In the genomic region with DNA sequence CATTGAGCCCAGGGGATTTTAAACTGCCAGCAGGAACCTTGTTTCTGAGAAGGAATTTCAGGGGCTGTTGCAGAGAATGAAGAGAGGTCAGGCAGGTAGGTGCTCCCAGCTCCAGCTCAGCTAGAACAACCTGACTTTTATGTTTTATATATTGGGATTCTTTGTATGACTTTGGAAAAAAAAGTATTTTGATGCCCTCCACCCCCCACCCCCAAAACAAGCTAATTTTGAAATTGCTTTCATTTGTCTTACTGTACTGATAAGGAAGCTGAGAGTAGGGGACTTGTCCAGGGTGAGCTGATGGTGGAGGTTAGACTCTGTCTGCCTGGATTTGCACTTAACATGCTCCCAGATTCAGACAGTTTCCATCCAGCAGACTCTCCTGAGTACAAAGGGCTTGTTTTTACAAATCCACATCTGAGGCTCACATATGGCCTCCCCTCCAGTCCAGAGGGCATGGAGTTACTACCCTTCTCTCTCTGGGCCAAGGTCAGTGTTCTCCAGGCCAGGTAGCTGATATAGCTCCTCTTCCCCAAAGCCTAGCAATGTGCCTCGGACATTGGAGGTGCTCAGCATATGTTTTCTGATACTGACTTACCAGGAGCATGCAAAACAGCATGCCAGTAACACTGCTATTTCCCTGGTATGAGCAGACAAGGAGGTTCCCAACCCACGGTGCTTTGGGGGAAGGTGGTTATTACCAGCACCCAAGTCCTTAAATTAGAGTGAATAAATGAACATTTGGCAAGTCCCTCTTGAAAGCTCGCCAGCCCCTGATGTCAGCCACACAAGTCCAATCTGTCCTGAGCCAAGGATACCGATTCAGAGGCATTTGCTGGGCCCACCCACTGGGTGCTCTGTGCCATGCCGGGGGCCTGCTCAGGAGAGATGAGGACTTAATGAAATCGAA, we compare ENCODE assay signal across 1 cellular context.
TF ChIP-seq lines count a peak whose summit lies in the region.

No MANE protein-coding gene starts in this region.

TF ChIP-seq in HepG2, 621 proteins besides CTCF, POLR2A, EP300 and RAD21 (continued from another document and continues in another):
- TF ChIP-seq, protein P1, sequence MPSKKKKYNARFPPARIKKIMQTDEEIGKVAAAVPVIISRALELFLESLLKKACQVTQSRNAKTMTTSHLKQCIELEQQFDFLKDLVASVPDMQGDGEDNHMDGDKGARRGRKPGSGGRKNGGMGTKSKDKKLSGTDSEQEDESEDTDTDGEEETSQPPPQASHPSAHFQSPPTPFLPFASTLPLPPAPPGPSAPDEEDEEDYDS (CRISPR knock-in tag; IDR thresholded peaks at IDR 0.05) = peak; percentile 63
- peak; percentile 26; the same call in 1 of the 2 replicates for TF ChIP-seq ZNF598 (CRISPR knock-in tag; IDR thresholded peaks at IDR 0.05; ENCODE audit: borderline replicate concordance)
- TF ChIP-seq WIZ (CRISPR knock-in tag; IDR thresholded peaks at IDR 0.05) = peak; percentile 88
- peak; percentile 54; the same call in 1 of the 2 replicates for TF ChIP-seq FOXC1 (CRISPR knock-in tag; IDR thresholded peaks at IDR 0.05; ENCODE audit: borderline replicate concordance)
- TF ChIP-seq ZSCAN21 (CRISPR knock-in tag; IDR thresholded peaks at IDR 0.05; ENCODE audit: borderline replicate concordance) = peak; percentile 54; the same call in 1 of the 2 replicates
- TF ChIP-seq HOXA3 (CRISPR knock-in tag; IDR thresholded peaks at IDR 0.05) = peak; percentile 87; the same call in 1 of the 2 replicates
- TF ChIP-seq, protein P2, sequence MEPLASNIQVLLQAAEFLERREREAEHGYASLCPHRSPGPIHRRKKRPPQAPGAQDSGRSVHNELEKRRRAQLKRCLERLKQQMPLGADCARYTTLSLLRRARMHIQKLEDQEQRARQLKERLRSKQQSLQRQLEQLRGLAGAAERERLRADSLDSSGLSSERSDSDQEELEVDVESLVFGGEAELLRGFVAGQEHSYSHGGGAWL (CRISPR knock-in tag; IDR thresholded peaks at IDR 0.05) = no peak
- TF ChIP-seq, protein P3, sequence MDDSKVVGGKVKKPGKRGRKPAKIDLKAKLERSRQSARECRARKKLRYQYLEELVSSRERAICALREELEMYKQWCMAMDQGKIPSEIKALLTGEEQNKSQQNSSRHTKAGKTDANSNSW (CRISPR knock-in tag; IDR thresholded peaks at IDR 0.05; ENCODE audit: borderline replicate concordance) = no peak
- TF ChIP-seq SMAD1 (CRISPR knock-in tag; IDR thresholded peaks at IDR 0.05; ENCODE audit: borderline replicate concordance, low read depth) = 0 out of 2 replicates have a peak, but pooled peaks have one; percentile 77
- TF ChIP-seq RORA (CRISPR knock-in tag; IDR thresholded peaks at IDR 0.05) = peak; percentile 93; the same call in 1 of the 2 replicates
- TF ChIP-seq, protein P4, sequence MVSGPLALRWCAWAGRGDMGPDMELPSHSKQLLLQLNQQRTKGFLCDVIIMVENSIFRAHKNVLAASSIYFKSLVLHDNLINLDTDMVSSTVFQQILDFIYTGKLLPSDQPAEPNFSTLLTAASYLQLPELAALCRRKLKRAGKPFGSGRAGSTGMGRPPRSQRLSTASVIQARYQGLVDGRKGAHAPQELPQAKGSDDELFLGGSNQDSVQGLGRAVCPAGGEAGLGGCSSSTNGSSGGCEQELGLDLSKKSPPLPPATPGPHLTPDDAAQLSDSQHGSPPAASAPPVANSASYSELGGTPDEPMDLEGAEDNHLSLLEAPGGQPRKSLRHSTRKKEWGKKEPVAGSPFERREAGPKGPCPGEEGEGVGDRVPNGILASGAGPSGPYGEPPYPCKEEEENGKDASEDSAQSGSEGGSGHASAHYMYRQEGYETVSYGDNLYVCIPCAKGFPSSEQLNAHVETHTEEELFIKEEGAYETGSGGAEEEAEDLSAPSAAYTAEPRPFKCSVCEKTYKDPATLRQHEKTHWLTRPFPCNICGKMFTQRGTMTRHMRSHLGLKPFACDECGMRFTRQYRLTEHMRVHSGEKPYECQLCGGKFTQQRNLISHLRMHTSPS (CRISPR knock-in tag; IDR thresholded peaks at IDR 0.05; ENCODE audit: low read depth) = peak; percentile 68; the same call in 1 of the 2 replicates
- TF ChIP-seq SETDB1 (CRISPR knock-in tag; IDR thresholded peaks at IDR 0.05; ENCODE audit: borderline replicate concordance) = no peak
- TF ChIP-seq DMAP1 (CRISPR knock-in tag; IDR thresholded peaks at IDR 0.05) = peak; percentile 60; the same call in 1 of the 2 replicates
- TF ChIP-seq GATAD2A (CRISPR knock-in tag; IDR thresholded peaks at IDR 0.05) = peak; percentile 81
- TF ChIP-seq, protein P5, sequence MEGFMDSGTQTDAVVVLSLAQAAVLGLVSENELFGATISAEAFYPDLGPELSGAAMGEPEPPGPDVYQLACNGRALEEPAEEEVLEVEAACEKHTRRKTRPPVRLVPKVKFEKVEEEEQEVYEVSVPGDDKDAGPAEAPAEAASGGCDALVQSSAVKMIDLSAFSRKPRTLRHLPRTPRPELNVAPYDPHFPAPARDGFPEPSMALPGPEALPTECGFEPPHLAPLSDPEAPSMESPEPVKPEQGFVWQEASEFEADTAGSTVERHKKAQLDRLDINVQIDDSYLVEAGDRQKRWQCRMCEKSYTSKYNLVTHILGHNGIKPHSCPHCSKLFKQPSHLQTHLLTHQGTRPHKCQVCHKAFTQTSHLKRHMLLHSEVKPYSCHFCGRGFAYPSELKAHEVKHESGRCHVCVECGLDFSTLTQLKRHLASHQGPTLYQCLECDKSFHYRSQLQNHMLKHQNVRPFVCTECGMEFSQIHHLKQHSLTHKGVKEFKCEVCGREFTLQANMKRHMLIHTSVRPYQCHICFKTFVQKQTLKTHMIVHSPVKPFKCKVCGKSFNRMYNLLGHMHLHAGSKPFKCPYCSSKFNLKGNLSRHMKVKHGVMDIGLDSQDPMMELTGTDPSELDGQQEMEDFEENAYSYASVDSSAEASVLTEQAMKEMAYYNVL (CRISPR knock-in tag; IDR thresholded peaks at IDR 0.05; ENCODE audit: borderline replicate concordance) = peak; percentile 89
- peak; percentile 35; the same call in 1 of the 2 replicates for TF ChIP-seq GZF1 (CRISPR knock-in tag; IDR thresholded peaks at IDR 0.05)
- TF ChIP-seq ZNF788 (CRISPR knock-in tag; IDR thresholded peaks at IDR 0.05; ENCODE audit: borderline replicate concordance) = peak; percentile 78; the same call in 1 of the 2 replicates
- TF ChIP-seq PITX1 (CRISPR knock-in tag; IDR thresholded peaks at IDR 0.05) = peak; percentile 90
- TF ChIP-seq BCL6 (CRISPR knock-in tag; IDR thresholded peaks at IDR 0.05) = peak; percentile 53
- TF ChIP-seq KDM5A (IDR thresholded peaks at IDR 0.05; ENCODE audit: borderline replicate concordance, low read length) = no peak
- TF ChIP-seq CBX5 (CRISPR knock-in tag; IDR thresholded peaks at IDR 0.05; ENCODE audit: borderline replicate concordance) = peak; percentile 22; the same call in 1 of the 2 replicates
- TF ChIP-seq TAF1 (CRISPR knock-in tag; IDR thresholded peaks at IDR 0.05) = peak; percentile 49; the same call in 1 of the 2 replicates
- TF ChIP-seq, protein P6, sequence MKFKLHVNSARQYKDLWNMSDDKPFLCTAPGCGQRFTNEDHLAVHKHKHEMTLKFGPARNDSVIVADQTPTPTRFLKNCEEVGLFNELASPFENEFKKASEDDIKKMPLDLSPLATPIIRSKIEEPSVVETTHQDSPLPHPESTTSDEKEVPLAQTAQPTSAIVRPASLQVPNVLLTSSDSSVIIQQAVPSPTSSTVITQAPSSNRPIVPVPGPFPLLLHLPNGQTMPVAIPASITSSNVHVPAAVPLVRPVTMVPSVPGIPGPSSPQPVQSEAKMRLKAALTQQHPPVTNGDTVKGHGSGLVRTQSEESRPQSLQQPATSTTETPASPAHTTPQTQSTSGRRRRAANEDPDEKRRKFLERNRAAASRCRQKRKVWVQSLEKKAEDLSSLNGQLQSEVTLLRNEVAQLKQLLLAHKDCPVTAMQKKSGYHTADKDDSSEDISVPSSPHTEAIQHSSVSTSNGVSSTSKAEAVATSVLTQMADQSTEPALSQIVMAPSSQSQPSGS (CRISPR knock-in tag; IDR thresholded peaks at IDR 0.05) = no peak; the same call in 1 of the 2 replicates
- TF ChIP-seq ZNF292 (CRISPR knock-in tag; IDR thresholded peaks at IDR 0.05; ENCODE audit: borderline replicate concordance, low read depth) = peak; percentile 98
- TF ChIP-seq ZNF331 (CRISPR knock-in tag; IDR thresholded peaks at IDR 0.05) = peak; percentile 68; the same call in 1 of the 2 replicates
- TF ChIP-seq, protein P7, sequence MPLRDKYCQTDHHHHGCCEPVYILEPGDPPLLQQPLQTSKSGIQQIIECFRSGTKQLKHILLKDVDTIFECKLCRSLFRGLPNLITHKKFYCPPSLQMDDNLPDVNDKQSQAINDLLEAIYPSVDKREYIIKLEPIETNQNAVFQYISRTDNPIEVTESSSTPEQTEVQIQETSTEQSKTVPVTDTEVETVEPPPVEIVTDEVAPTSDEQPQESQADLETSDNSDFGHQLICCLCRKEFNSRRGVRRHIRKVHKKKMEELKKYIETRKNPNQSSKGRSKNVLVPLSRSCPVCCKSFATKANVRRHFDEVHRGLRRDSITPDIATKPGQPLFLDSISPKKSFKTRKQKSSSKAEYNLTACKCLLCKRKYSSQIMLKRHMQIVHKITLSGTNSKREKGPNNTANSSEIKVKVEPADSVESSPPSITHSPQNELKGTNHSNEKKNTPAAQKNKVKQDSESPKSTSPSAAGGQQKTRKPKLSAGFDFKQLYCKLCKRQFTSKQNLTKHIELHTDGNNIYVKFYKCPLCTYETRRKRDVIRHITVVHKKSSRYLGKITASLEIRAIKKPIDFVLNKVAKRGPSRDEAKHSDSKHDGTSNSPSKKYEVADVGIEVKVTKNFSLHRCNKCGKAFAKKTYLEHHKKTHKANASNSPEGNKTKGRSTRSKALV (CRISPR knock-in tag; IDR thresholded peaks at IDR 0.05) = no peak
- TF ChIP-seq ZBTB7B (CRISPR knock-in tag; IDR thresholded peaks at IDR 0.05) = peak; percentile 47; the same call in 1 of the 2 replicates
- TF ChIP-seq, protein P8, sequence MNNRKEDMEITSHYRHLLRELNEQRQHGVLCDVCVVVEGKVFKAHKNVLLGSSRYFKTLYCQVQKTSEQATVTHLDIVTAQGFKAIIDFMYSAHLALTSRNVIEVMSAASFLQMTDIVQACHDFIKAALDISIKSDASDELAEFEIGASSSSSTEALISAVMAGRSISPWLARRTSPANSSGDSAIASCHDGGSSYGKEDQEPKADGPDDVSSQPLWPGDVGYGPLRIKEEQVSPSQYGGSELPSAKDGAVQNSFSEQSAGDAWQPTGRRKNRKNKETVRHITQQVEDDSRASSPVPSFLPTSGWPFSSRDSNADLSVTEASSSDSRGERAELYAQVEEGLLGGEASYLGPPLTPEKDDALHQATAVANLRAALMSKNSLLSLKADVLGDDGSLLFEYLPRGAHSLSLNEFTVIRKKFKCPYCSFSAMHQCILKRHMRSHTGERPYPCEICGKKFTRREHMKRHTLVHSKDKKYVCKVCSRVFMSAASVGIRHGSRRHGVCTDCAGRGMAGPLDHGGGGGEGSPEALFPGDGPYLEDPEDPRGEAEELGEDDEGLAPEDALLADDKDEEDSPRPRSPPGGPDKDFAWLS (CRISPR knock-in tag; IDR thresholded peaks at IDR 0.05; ENCODE audit: borderline replicate concordance) = peak; percentile 83; the same call in 1 of the 2 replicates
- peak; percentile 11; the same call in 1 of the 2 replicates for TF ChIP-seq SMYD3 (CRISPR knock-in tag; IDR thresholded peaks at IDR 0.05)
- TF ChIP-seq ZNF296 (CRISPR knock-in tag; conservative IDR thresholded peaks at IDR 0.05) = 0 out of 2 replicates have a peak, but pooled peaks have one; percentile 57
- TF ChIP-seq ESRRA (CRISPR knock-in tag; IDR thresholded peaks at IDR 0.05; ENCODE audit: low read depth) = peak; percentile 98
- TF ChIP-seq, protein P9, sequence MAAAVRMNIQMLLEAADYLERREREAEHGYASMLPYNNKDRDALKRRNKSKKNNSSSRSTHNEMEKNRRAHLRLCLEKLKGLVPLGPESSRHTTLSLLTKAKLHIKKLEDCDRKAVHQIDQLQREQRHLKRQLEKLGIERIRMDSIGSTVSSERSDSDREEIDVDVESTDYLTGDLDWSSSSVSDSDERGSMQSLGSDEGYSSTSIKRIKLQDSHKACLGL (CRISPR knock-in tag; IDR thresholded peaks at IDR 0.05) = no peak
- TF ChIP-seq, protein P10, sequence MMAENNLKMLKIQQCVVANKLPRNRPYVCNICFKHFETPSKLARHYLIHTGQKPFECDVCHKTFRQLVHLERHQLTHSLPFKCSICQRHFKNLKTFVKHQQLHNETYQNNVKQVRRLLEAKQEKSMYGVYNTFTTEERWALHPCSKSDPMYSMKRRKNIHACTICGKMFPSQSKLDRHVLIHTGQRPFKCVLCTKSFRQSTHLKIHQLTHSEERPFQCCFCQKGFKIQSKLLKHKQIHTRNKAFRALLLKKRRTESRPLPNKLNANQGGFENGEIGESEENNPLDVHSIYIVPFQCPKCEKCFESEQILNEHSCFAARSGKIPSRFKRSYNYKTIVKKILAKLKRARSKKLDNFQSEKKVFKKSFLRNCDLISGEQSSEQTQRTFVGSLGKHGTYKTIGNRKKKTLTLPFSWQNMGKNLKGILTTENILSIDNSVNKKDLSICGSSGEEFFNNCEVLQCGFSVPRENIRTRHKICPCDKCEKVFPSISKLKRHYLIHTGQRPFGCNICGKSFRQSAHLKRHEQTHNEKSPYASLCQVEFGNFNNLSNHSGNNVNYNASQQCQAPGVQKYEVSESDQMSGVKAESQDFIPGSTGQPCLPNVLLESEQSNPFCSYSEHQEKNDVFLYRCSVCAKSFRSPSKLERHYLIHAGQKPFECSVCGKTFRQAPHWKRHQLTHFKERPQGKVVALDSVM (CRISPR knock-in tag; IDR thresholded peaks at IDR 0.05) = peak; percentile 86
- TF ChIP-seq NR2C2 (CRISPR knock-in tag; IDR thresholded peaks at IDR 0.05; ENCODE audit: borderline replicate concordance) = peak; percentile 57; the same call in 1 of the 2 replicates
- peak; percentile 61; the same call in 1 of the 2 replicates for TF ChIP-seq POLR2G (IDR thresholded peaks at IDR 0.05; ENCODE audit: low read depth, low read length)
- peak; percentile 80 for TF ChIP-seq DPF2 (CRISPR knock-in tag; IDR thresholded peaks at IDR 0.05; ENCODE audit: borderline replicate concordance, low read depth)
- TF ChIP-seq EHMT2 (IDR thresholded peaks at IDR 0.05; ENCODE audit: borderline replicate concordance, low read depth, low read length) = no peak
- TF ChIP-seq FLYWCH1 (CRISPR knock-in tag; IDR thresholded peaks at IDR 0.05) = no peak
- TF ChIP-seq, protein P11, sequence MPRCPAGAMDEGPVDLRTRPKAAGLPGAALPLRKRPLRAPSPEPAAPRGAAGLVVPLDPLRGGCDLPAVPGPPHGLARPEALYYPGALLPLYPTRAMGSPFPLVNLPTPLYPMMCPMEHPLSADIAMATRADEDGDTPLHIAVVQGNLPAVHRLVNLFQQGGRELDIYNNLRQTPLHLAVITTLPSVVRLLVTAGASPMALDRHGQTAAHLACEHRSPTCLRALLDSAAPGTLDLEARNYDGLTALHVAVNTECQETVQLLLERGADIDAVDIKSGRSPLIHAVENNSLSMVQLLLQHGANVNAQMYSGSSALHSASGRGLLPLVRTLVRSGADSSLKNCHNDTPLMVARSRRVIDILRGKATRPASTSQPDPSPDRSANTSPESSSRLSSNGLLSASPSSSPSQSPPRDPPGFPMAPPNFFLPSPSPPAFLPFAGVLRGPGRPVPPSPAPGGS (CRISPR knock-in tag; IDR thresholded peaks at IDR 0.05) = peak; percentile 83; the same call in 1 of the 2 replicates
- TF ChIP-seq ZNF616 (CRISPR knock-in tag; IDR thresholded peaks at IDR 0.05; ENCODE audit: low read depth) = no peak
- no peak for TF ChIP-seq RARG (CRISPR knock-in tag; IDR thresholded peaks at IDR 0.05; ENCODE audit: low read depth)
- 0 out of 2 replicates have a peak, but pooled peaks have one; percentile 40 for TF ChIP-seq ZNF572 (CRISPR knock-in tag; IDR thresholded peaks at IDR 0.05)
- TF ChIP-seq TBL1XR1 (IDR thresholded peaks at IDR 0.05; ENCODE audit: borderline replicate concordance, low read length, partially characterized antibody) = peak; percentile 61
